Comparison of ENCODE assay signal across 24 cellular contexts in the genomic region with DNA sequence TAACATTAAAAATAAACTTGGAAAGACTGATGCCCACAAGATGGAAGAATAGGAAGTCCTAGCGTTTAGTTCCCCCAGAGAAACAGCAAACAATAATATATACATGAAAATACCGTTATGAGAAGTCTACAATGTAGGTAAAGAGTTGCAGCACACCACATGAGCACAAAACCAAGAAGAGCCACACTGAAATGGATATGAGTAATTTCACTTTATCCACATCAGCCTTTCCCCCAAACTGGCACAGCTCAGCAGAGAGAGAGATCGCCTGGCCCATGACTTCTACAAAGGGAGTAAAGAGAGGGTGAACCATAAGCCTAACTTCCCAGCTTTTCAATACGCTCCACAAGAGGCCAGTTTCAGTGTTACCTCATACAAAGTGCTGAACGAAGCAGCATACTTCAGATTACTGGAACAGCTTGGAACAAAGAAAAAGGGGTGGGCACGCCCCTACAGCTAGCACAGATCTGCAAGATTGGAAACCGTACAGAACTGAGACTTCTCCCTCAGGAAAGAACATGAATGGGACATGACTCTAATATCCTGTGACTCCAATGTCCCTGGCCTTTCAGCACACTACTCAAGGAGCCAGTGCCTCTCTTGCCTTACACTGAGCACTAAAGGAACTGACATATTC.
DNase-seq lines count a peak whose midpoint lies in the region; ATAC-seq lines count a peak whose summit lies in the region.
"Had no signal": no experiment of that assay in that cellular context is flagged by ENCODE, and none has a peak within 500 bp of the region (broad histone marks: within the 10 kb centered on the region; RNA-seq: fewer than 3 reads in every experiment).

No MANE protein-coding gene starts in this region.

- peak overlapping the region; percentile 10 for H3K27ac Mint-ChIP-seq in activated CD4-positive, alpha-beta T cell treated with anti-CD3 and anti-CD28 coated beads for 36 hours
- H3K27ac Mint-ChIP-seq in activated CD4-positive, alpha-beta T cell treated with anti-CD3 and anti-CD28 coated beads, Interleukin-2, amount 10 ng/mL, durations not matched to agents 7 days and 5 days = no peak overlapping the region
- peak overlapping the region; percentile 50 to 86 for H3K27ac Mint-ChIP-seq in T-cell
- H3K27ac Mint-ChIP-seq in stimulated activated effector memory CD8-positive, alpha-beta T cell treated with anti-CD3 and anti-CD28 coated beads, Interleukin-12 subunit alpha, Interleukin-12 subunit beta, amount 100 ng/mL, for 72 hours = peak overlapping the region; percentile 26
- H3K27ac Mint-ChIP-seq: activated CD8-positive, alpha-beta memory T cell treated with anti-CD3 and anti-CD28 coated beads, Interleukin-2, amount 10 ng/mL, durations not matched to agents 7 days and 5 days had no signal

- no peaks in the 10 kb centered on the region for H3K27me3 Mint-ChIP-seq in activated CD4-positive, alpha-beta T cell treated with anti-CD3 and anti-CD28 coated beads for 36 hours
- H3K27me3 Mint-ChIP-seq in activated CD4-positive, alpha-beta T cell treated with anti-CD3 and anti-CD28 coated beads, Interleukin-2, amount 10 ng/mL, durations not matched to agents 7 days and 5 days = no peaks in the 10 kb centered on the region
- H3K27me3 Mint-ChIP-seq in T-cell = no peaks in the 10 kb centered on the region
- H3K27me3 Mint-ChIP-seq: activated CD8-positive, alpha-beta memory T cell treated with anti-CD3 and anti-CD28 coated beads, Interleukin-2, amount 10 ng/mL, durations not matched to agents 7 days and 5 days had no signal

- H3K36me3 ChIP-seq in effector memory CD4-positive, alpha-beta T cell (ENCODE audit: control insufficient read depth, insufficient read depth, low read length) = no peaks in the 10 kb centered on the region
- H3K36me3 ChIP-seq: brain microvascular endothelial cell, esophagus muscularis mucosa, SJSA1, tibial artery had no signal

- peak overlapping the region; percentile 36 for H3K27ac ChIP-seq in right cardiac atrium (ENCODE audit: low read length)
- no peak overlapping the region for H3K27ac ChIP-seq in effector memory CD4-positive, alpha-beta T cell (ENCODE audit: insufficient read depth, low read length, poor library complexity, severe bottlenecking)
- H3K27ac ChIP-seq: brain microvascular endothelial cell, dorsolateral prefrontal cortex, esophagus muscularis mucosa, KMS-11, SJSA1, tibial artery had no signal

- intact Hi-C loops in activated CD4-positive, alpha-beta T cell treated with anti-CD3 and anti-CD28 coated beads for 36 hours (cut with DNase I, micrococcal nuclease) = no loop called here
- intact Hi-C loops in right cardiac atrium (cut with DNase I) = no loop called here

- H3K36me3 Mint-ChIP-seq in activated CD4-positive, alpha-beta T cell treated with anti-CD3 and anti-CD28 coated beads for 36 hours (ENCODE audit: low read depth) = peaks cover 43% of the 10 kb centered on the region
- peaks cover 57% of the 10 kb centered on the region for H3K36me3 Mint-ChIP-seq in activated CD4-positive, alpha-beta T cell treated with anti-CD3 and anti-CD28 coated beads, Interleukin-2, amount 10 ng/mL, durations not matched to agents 7 days and 5 days (ENCODE audit: low read depth)
- H3K36me3 Mint-ChIP-seq in T-cell = peaks cover 47% of the 10 kb centered on the region
- H3K36me3 Mint-ChIP-seq in stimulated activated effector memory CD8-positive, alpha-beta T cell treated with anti-CD3 and anti-CD28 coated beads, Interleukin-12 subunit alpha, Interleukin-12 subunit beta, amount 100 ng/mL, for 72 hours = no peaks in the 10 kb centered on the region

- no peak overlapping the region for H3K4me3 ChIP-seq in right cardiac atrium (ENCODE audit: low read length)
- no peak overlapping the region for H3K4me3 ChIP-seq in effector memory CD4-positive, alpha-beta T cell (ENCODE audit: insufficient read depth, low read depth, low read length, poor library complexity, severe bottlenecking)
- H3K4me3 ChIP-seq: dorsolateral prefrontal cortex, esophagus muscularis mucosa, SJSA1, tibial artery had no signal

- H3K9me3 ChIP-seq in right cardiac atrium (ENCODE audit: control insufficient read depth, low read length) = no peaks in the 10 kb centered on the region
- H3K9me3 ChIP-seq in effector memory CD4-positive, alpha-beta T cell (ENCODE audit: control insufficient read depth, low read length) = no peaks in the 10 kb centered on the region
- H3K9me3 ChIP-seq: SJSA1 had no signal

- peak; percentile 14 for DNase-seq in activated CD4-positive, alpha-beta T cell treated with anti-CD3 and anti-CD28 coated beads for 36 hours
- DNase-seq in activated CD4-positive, alpha-beta T cell treated with anti-CD3 and anti-CD28 coated beads, Interleukin-2, amount 10 ng/mL, durations not matched to agents 7 days and 5 days = no peak
- no peak for DNase-seq in T-cell
- DNase-seq in right cardiac atrium = peak in 2 of 3 donors; percentile 20 to 51
- no peak for DNase-seq in stimulated activated effector memory CD8-positive, alpha-beta T cell treated with anti-CD3 and anti-CD28 coated beads, Interleukin-12 subunit alpha, Interleukin-12 subunit beta, amount 100 ng/mL, for 72 hours (ENCODE audit: low spot score in 2 of 2)
- DNase-seq in effector memory CD4-positive, alpha-beta T cell = no peak
- no peak for DNase-seq in amniotic stem cell (lab: John Stamatoyannopoulos, UW)
- DNase-seq: 8988T; activated CD8-positive, alpha-beta memory T cell treated with anti-CD3 and anti-CD28 coated beads, Interleukin-2, amount 10 ng/mL, durations not matched to agents 7 days and 5 days; activated naive CD4-positive, alpha-beta T cell; brain microvascular endothelial cell; dorsolateral prefrontal cortex; head of caudate nucleus; kidney; NCI-H2171; NCI-H69; nucleus accumbens; stimulated activated CD4-positive, alpha-beta T cell treated with anti-CD3 and anti-CD28 coated beads, Interleukin-4, amount 100 ng/mL, for 1 hour had no signal

- H3K4me1 Mint-ChIP-seq in activated CD4-positive, alpha-beta T cell treated with anti-CD3 and anti-CD28 coated beads for 36 hours = peaks cover 30% of the 10 kb centered on the region
- peaks cover 26% of the 10 kb centered on the region for H3K4me1 Mint-ChIP-seq in activated CD4-positive, alpha-beta T cell treated with anti-CD3 and anti-CD28 coated beads, Interleukin-2, amount 10 ng/mL, durations not matched to agents 7 days and 5 days
- H3K4me1 Mint-ChIP-seq in T-cell = peaks cover 31 to 43% (median 39%) of the 10 kb centered on the region in 3 donors
- peaks cover 33% of the 10 kb centered on the region for H3K4me1 Mint-ChIP-seq in stimulated activated effector memory CD8-positive, alpha-beta T cell treated with anti-CD3 and anti-CD28 coated beads, Interleukin-12 subunit alpha, Interleukin-12 subunit beta, amount 100 ng/mL, for 72 hours

- H3K27me3 ChIP-seq in right cardiac atrium (ENCODE audit: control insufficient read depth, insufficient read depth) = no peaks in the 10 kb centered on the region
- no peaks in the 10 kb centered on the region for H3K27me3 ChIP-seq in effector memory CD4-positive, alpha-beta T cell (replicated peaks; ENCODE audit: control insufficient read depth, insufficient read depth, low read length, poor library complexity, severe bottlenecking)
- H3K27me3 ChIP-seq: brain microvascular endothelial cell, dorsolateral prefrontal cortex, esophagus muscularis mucosa, SJSA1, tibial artery had no signal

- POLR2A ChIA-PET in activated CD4-positive, alpha-beta T cell treated with anti-CD3 and anti-CD28 coated beads for 36 hours (lab: Charles Lee) = no interaction called here
- POLR2A ChIA-PET in activated CD4-positive, alpha-beta T cell treated with anti-CD3 and anti-CD28 coated beads, Interleukin-2, amount 10 ng/mL, durations not matched to agents 7 days and 5 days (lab: Charles Lee) = no interaction called here
- POLR2A ChIA-PET in T-cell (lab: Charles Lee) = no interaction called here

- ATAC-seq in activated CD4-positive, alpha-beta T cell treated with anti-CD3 and anti-CD28 coated beads for 36 hours = peak; percentile 33
- ATAC-seq in T-cell (replicated peaks in 1 of 4) (no peak), right cardiac atrium (peak; percentile 82 to 94), HG02610 (IDR thresholded peaks at IDR 0.05; ENCODE audit: unreplicated experiment) (no peak)
- peak; percentile 77 for ATAC-seq in stimulated activated effector memory CD8-positive, alpha-beta T cell treated with anti-CD3 and anti-CD28 coated beads, Interleukin-12 subunit alpha, Interleukin-12 subunit beta, amount 100 ng/mL, for 72 hours
- ATAC-seq: activated CD8-positive, alpha-beta memory T cell treated with anti-CD3 and anti-CD28 coated beads, Interleukin-2, amount 10 ng/mL, durations not matched to agents 7 days and 5 days; HCT116 had no signal

- peaks cover 19% of the 10 kb centered on the region for H3K9me3 Mint-ChIP-seq in activated CD4-positive, alpha-beta T cell treated with anti-CD3 and anti-CD28 coated beads for 36 hours (ENCODE audit: low read depth)
- peaks cover 27% of the 10 kb centered on the region for H3K9me3 Mint-ChIP-seq in activated CD4-positive, alpha-beta T cell treated with anti-CD3 and anti-CD28 coated beads, Interleukin-2, amount 10 ng/mL, durations not matched to agents 7 days and 5 days
- peaks cover 16 to 28% (median 16%) of the 10 kb centered on the region in 3 donors for H3K9me3 Mint-ChIP-seq in T-cell
- peaks cover 10% of the 10 kb centered on the region for H3K9me3 Mint-ChIP-seq in stimulated activated effector memory CD8-positive, alpha-beta T cell treated with anti-CD3 and anti-CD28 coated beads, Interleukin-12 subunit alpha, Interleukin-12 subunit beta, amount 100 ng/mL, for 72 hours

- H3K4me1 ChIP-seq in right cardiac atrium (ENCODE audit: control insufficient read depth, insufficient read depth, low read length) = no peaks in the 10 kb centered on the region
- H3K4me1 ChIP-seq in effector memory CD4-positive, alpha-beta T cell (ENCODE audit: control insufficient read depth, insufficient read depth, low read length, poor library complexity, severe bottlenecking) = peaks cover 11% of the 10 kb centered on the region
- H3K4me1 ChIP-seq: esophagus muscularis mucosa, SJSA1, tibial artery had no signal

- no peak overlapping the region for H3K4me3 Mint-ChIP-seq in activated CD4-positive, alpha-beta T cell treated with anti-CD3 and anti-CD28 coated beads for 36 hours
- no peak overlapping the region for H3K4me3 Mint-ChIP-seq in activated CD4-positive, alpha-beta T cell treated with anti-CD3 and anti-CD28 coated beads, Interleukin-2, amount 10 ng/mL, durations not matched to agents 7 days and 5 days
- no peak overlapping the region for H3K4me3 Mint-ChIP-seq in T-cell
- H3K4me3 Mint-ChIP-seq in stimulated activated effector memory CD8-positive, alpha-beta T cell treated with anti-CD3 and anti-CD28 coated beads, Interleukin-12 subunit alpha, Interleukin-12 subunit beta, amount 100 ng/mL, for 72 hours = no peak overlapping the region
- H3K4me3 Mint-ChIP-seq: activated CD8-positive, alpha-beta memory T cell treated with anti-CD3 and anti-CD28 coated beads, Interleukin-2, amount 10 ng/mL, durations not matched to agents 7 days and 5 days had no signal

- CTCF ChIA-PET in activated CD4-positive, alpha-beta T cell treated with anti-CD3 and anti-CD28 coated beads for 36 hours (lab: Charles Lee) = interaction anchor here (1.0 kb wide), 1 partner anchor 148 kb away, joined by 4 read pairs; no protein-coding TSS in a partner anchor
- CTCF ChIA-PET in activated CD4-positive, alpha-beta T cell treated with anti-CD3 and anti-CD28 coated beads, Interleukin-2, amount 10 ng/mL, durations not matched to agents 7 days and 5 days (lab: Charles Lee) = interaction anchor here (0.9 kb wide), 1 partner anchor 76 kb away, joined by 4 read pairs; no protein-coding TSS in a partner anchor
- CTCF ChIA-PET in T-cell (lab: Charles Lee) = interaction anchor here in 1 of 2 donors (1.1 kb wide), 1 partner anchor 97 kb away, joined by 3 read pairs; no protein-coding TSS in a partner anchor

- WGBS in right cardiac atrium = 55% methylated on average over 7 of the region's 7 CpGs

Comparison
In these comparisons a context has a peak if more than half of its experiments do, and no peak if none do; other contexts are left out.
1. DNase-seq: peak in activated CD4-positive, alpha-beta T cell treated with anti-CD3 and anti-CD28 coated beads for 36 hours (single experiment) and right cardiac atrium (2 of 3); none in activated CD4-positive, alpha-beta T cell treated with anti-CD3 and anti-CD28 coated beads, Interleukin-2, amount 10 ng/mL, durations not matched to agents 7 days and 5 days (single experiment), T-cell (0 of 34), stimulated activated effector memory CD8-positive, alpha-beta T cell treated with anti-CD3 and anti-CD28 coated beads, Interleukin-12 subunit alpha, Interleukin-12 subunit beta, amount 100 ng/mL, for 72 hours (0 of 2), effector memory CD4-positive, alpha-beta T cell (0 of 3) and amniotic stem cell (single experiment).
2. ATAC-seq: peak in activated CD4-positive, alpha-beta T cell treated with anti-CD3 and anti-CD28 coated beads for 36 hours (single experiment), right cardiac atrium (2 of 2) and stimulated activated effector memory CD8-positive, alpha-beta T cell treated with anti-CD3 and anti-CD28 coated beads, Interleukin-12 subunit alpha, Interleukin-12 subunit beta, amount 100 ng/mL, for 72 hours (single experiment); none in T-cell (0 of 4) and HG02610 (single experiment).